12 cellular contexts compared by ENCODE assay signal in genomic region chr19:15508035-15508710, GRCh38. TPM values are rescaled to one million over a fixed set of nuclear protein-coding genes. Genes with fewer than 3 reads are reported as not detected.
DNase-seq lines count a peak whose midpoint lies in the region; ATAC-seq, FAIRE-seq and TF ChIP-seq lines count a peak whose summit lies in the region.
"Had no signal": no experiment of that assay in that cellular context is flagged by ENCODE, and none has a peak within 500 bp of the region (broad histone marks: within the 10 kb centered on the region; RNA-seq: fewer than 3 reads in every experiment).

Gene CYP4F22, plus strand, starts transcription at chr19:15508525. Its CDS starts 16,812 bp downstream, at chr19:15525337.

- no peak within 1 kb of the TSS for H3K14ac ChIP-seq in neuronal stem cell (ENCODE audit: low read length)

- H3K23ac ChIP-seq in neuronal stem cell (ENCODE audit: low read depth, low read length, poor library complexity) = peak within 1 kb of the TSS; percentile 9

- CTCF ChIA-PET in CD8-positive, alpha-beta memory T cell (lab: Charles Lee) = interaction anchor here (1.1 to 1.5 kb wide), 2 partner anchors 31 to 47 kb away, joined by 3 to 5 read pairs; no protein-coding TSS in a partner anchor

- no peaks in the 10 kb centered on the region for H3K79me1 ChIP-seq in neuronal stem cell (ENCODE audit: low read depth, low read length)

- no peak within 1 kb of the TSS for H2BK5ac ChIP-seq in neuronal stem cell (ENCODE audit: low read length)

- no peak within 1 kb of the TSS for H3K9ac ChIP-seq in colonic mucosa (ENCODE audit: low read depth in 2 of 2, low read length in 2 of 2)
- H3K9ac ChIP-seq in neuronal stem cell (ENCODE audit: low read depth, low read length, poor library complexity) = no peak within 1 kb of the TSS

- TF ChIP-seq CTCF in colonic mucosa (IDR thresholded peaks at IDR 0.05) = no peak
- no peak for TF ChIP-seq CTCF in D721Med (IDR thresholded peaks at IDR 0.05; ENCODE audit: insufficient read depth, missing control alignments)

- H3K36me3 Mint-ChIP-seq in CD8-positive, alpha-beta memory T cell = peaks cover 0 to 2% (median 0%) of the 10 kb centered on the region in 3 donors
- no peaks in the 10 kb centered on the region for H3K36me3 Mint-ChIP-seq in T-helper 17 cell (ENCODE audit: low read depth)

- peak within 1 kb of the TSS; percentile 33 for H3K4me2 ChIP-seq in neuronal stem cell (ENCODE audit: insufficient read depth, low read length, poor library complexity, severe bottlenecking)

- no peak within 1 kb of the TSS for H3K27ac ChIP-seq in CD8-positive, alpha-beta memory T cell (ENCODE audit: low read depth, low read length)
- H3K27ac ChIP-seq in colonic mucosa (no peak within 1 kb of the TSS), neuronal stem cell (replicated peaks; ENCODE audit: low read length) (no peak within 1 kb of the TSS)
- H3K27ac ChIP-seq: thyroid gland had no signal

- no peak for FAIRE-seq in D721Med (lab: Jason Lieb, UNC)

- peaks cover 0 to 24% of the 10 kb centered on the region in 2 donors for H3K27me3 Mint-ChIP-seq in CD8-positive, alpha-beta memory T cell
- H3K27me3 Mint-ChIP-seq in T-helper 17 cell = peaks cover 9% of the 10 kb centered on the region

- H3K4me3 Mint-ChIP-seq in CD8-positive, alpha-beta memory T cell = peak within 1 kb of the TSS; percentile 81 to 94 (median 90)
- H3K4me3 Mint-ChIP-seq in T-helper 17 cell = peak within 1 kb of the TSS; percentile 89

- H4K91ac ChIP-seq in neuronal stem cell (ENCODE audit: low read depth, low read length, poor library complexity) = no peak within 1 kb of the TSS

- H3K4me3 ChIP-seq in CD8-positive, alpha-beta memory T cell (ENCODE audit: low read length) = peak within 1 kb of the TSS; percentile 45
- H3K4me3 ChIP-seq in colonic mucosa (peak within 1 kb of the TSS; percentile 13), neuronal stem cell (ENCODE audit: low read length in 2 of 2) (peak within 1 kb of the TSS in 1 of 2 donors; percentile 69)
- H3K4me3 ChIP-seq: thyroid gland had no signal

- no peaks in the 10 kb centered on the region for H3K36me3 ChIP-seq in CD8-positive, alpha-beta memory T cell (ENCODE audit: insufficient read depth, low read length)
- no peaks in the 10 kb centered on the region for H3K36me3 ChIP-seq in colonic mucosa
- H3K36me3 ChIP-seq in neuronal stem cell (replicated peaks in 1 of 2; ENCODE audit: control insufficient read depth in 2 of 2, insufficient read depth in 2 of 2, low read length in 2 of 2) = no peaks in the 10 kb centered on the region
- H3K36me3 ChIP-seq: thyroid gland had no signal

- H2BK12ac ChIP-seq in neuronal stem cell (ENCODE audit: low read length) = no peak within 1 kb of the TSS

- no CpG with 5 or more reads among the region's 52 CpGs for WGBS in neuronal stem cell (ENCODE audit: extremely low coverage in 2 of 2, insufficient read length in 2 of 2, insufficient replicate concordance in 1 of 2), 2 donors

- peak in 4 of 5 donors; percentile 4 to 10 (median 10) for DNase-seq in CD8-positive, alpha-beta memory T cell
- DNase-seq in T-helper 17 cell (peak in 1 of 3 donors; percentile 17), colonic mucosa (no peak), neuronal stem cell (ENCODE audit: low spot score) (no peak), D721Med (ENCODE audit: insufficient read length, low spot score) (no peak)
- DNase-seq: effector CD4-positive, alpha-beta T cell; thyroid gland had no signal

- ATAC-seq in T-helper 17 cell = peak; percentile 44
- ATAC-seq in GM18909 (IDR thresholded peaks at IDR 0.05; ENCODE audit: poor library complexity, unreplicated experiment) = no peak
- ATAC-seq in GM18907 (IDR thresholded peaks at IDR 0.05; ENCODE audit: unreplicated experiment) = no peak
- no peak for ATAC-seq in HG03521 (IDR thresholded peaks at IDR 0.05; ENCODE audit: unreplicated experiment)

- H4K8ac ChIP-seq in neuronal stem cell (ENCODE audit: low read depth, low read length) = no peak within 1 kb of the TSS

- no peak within 1 kb of the TSS for H2AK5ac ChIP-seq in neuronal stem cell (ENCODE audit: low read depth, low read length)

- H3K27ac Mint-ChIP-seq in CD8-positive, alpha-beta memory T cell = peak within 1 kb of the TSS in 7 of 8 donors; percentile 8 to 96 (median 64)
- H3K27ac Mint-ChIP-seq in T-helper 17 cell = peak within 1 kb of the TSS; percentile 68

- H3K9me3 Mint-ChIP-seq in CD8-positive, alpha-beta memory T cell = no peaks in the 10 kb centered on the region

- H3K27me3 ChIP-seq in CD8-positive, alpha-beta memory T cell (ENCODE audit: insufficient read depth, low read length, poor library complexity, severe bottlenecking) = no peaks in the 10 kb centered on the region
- H3K27me3 ChIP-seq in colonic mucosa (peaks cover 13% of the 10 kb centered on the region), neuronal stem cell (ENCODE audit: control insufficient read depth in 3 of 3, insufficient read depth in 3 of 3, low read depth in 1 of 3, low read length in 3 of 3) (peaks cover 0 to 12% (median 8%) of the 10 kb centered on the region in 3 experiments)
- H3K27me3 ChIP-seq: thyroid gland had no signal

- intact Hi-C loops in colonic mucosa (cut with DNase I) = no loop called here

- peak within 1 kb of the TSS; percentile 57 for H3K18ac ChIP-seq in neuronal stem cell (ENCODE audit: low read length)

- H3K4me1 Mint-ChIP-seq in CD8-positive, alpha-beta memory T cell = peaks cover 14 to 30% (median 23%) of the 10 kb centered on the region in 3 donors
- peaks cover 11% of the 10 kb centered on the region for H3K4me1 Mint-ChIP-seq in T-helper 17 cell

- H2AFZ ChIP-seq in neuronal stem cell (ENCODE audit: low read length) = no peak within 1 kb of the TSS

- POLR2A ChIA-PET in CD8-positive, alpha-beta memory T cell (lab: Charles Lee) = no interaction called here

- H3K4me1 ChIP-seq in CD8-positive, alpha-beta memory T cell (ENCODE audit: insufficient read depth, low read length) = no peaks in the 10 kb centered on the region
- no peaks in the 10 kb centered on the region for H3K4me1 ChIP-seq in colonic mucosa
- no peaks in the 10 kb centered on the region for H3K4me1 ChIP-seq in neuronal stem cell (ENCODE audit: control insufficient read depth in 2 of 2, insufficient read depth in 1 of 2, low read depth in 1 of 2, low read length in 2 of 2)

- H3K9me3 ChIP-seq in CD8-positive, alpha-beta memory T cell (ENCODE audit: low read length) = no peaks in the 10 kb centered on the region
- H3K9me3 ChIP-seq in T-helper 17 cell (ENCODE audit: control insufficient read depth, low read length, poor library complexity, severe bottlenecking) = no peaks in the 10 kb centered on the region
- no peaks in the 10 kb centered on the region for H3K9me3 ChIP-seq in colonic mucosa
- peaks cover 0 to 6% of the 10 kb centered on the region in 2 donors for H3K9me3 ChIP-seq in neuronal stem cell (replicated peaks in 1 of 2; ENCODE audit: control insufficient read depth in 2 of 2, insufficient read depth in 1 of 2, low read depth in 1 of 2, low read length in 2 of 2)
- H3K9me3 ChIP-seq: thyroid gland had no signal

- H3K4ac ChIP-seq in neuronal stem cell (ENCODE audit: low read length) = no peak within 1 kb of the TSS

- H2BK15ac ChIP-seq in neuronal stem cell (ENCODE audit: low read length) = no peak within 1 kb of the TSS

- no peak within 1 kb of the TSS for H2BK120ac ChIP-seq in neuronal stem cell (ENCODE audit: low read depth, low read length)

RNA-seq across cellular contexts. Expression of gene CYP4F22, which starts in this region (rescaled TPM):
- under 1 TPM; 0.71 to 0.79 TPM for total RNA-seq in CD8-positive, alpha-beta memory T cell
- 5.1 TPM for polyA plus RNA-seq in CD8-positive, alpha-beta memory T cell
- total RNA-seq in T-helper 17 cell (1 to 10 TPM in 1 of 2 donors, under 1 TPM in 1; 0.44 to 1.4 TPM), colonic mucosa (under 1 TPM; 0.19 to 0.22 TPM)
- polyA plus RNA-seq in neuronal stem cell (2013, experiment 1 of 2) = 0.26 TPM
- polyA plus RNA-seq in neuronal stem cell (2013, experiment 2 of 2) = 0.19 TPM
- total RNA-seq: OCI-LY7, skeletal muscle tissue had no signal

Comparison
In these comparisons a context has a peak if more than half of its experiments do, and no peak if none do; other contexts are left out.
1. DNase-seq: peak in CD8-positive, alpha-beta memory T cell (4 of 5); none in colonic mucosa (single experiment), neuronal stem cell (single experiment) and D721Med (single experiment).